In genomic region chr21:36769051-36769867, GRCh38 we compare ENCODE assay signal across 12 cellular contexts.
DNase-seq lines count a peak whose midpoint lies in the region; ATAC-seq and TF ChIP-seq lines count a peak whose summit lies in the region.
"Had no signal": no experiment of that assay in that cellular context is flagged by ENCODE, and none has a peak within 500 bp of the region (broad histone marks: within the 10 kb centered on the region; RNA-seq: fewer than 3 reads in every experiment).

No MANE protein-coding gene starts in this region.

- H3K27me3 Mint-ChIP-seq in activated CD4-positive, alpha-beta T cell treated with anti-CD3 and anti-CD28 coated beads, Interleukin-2, amount 10 ng/mL, durations not matched to agents 7 days and 5 days, result no peaks in the 10 kb centered on the region

- peaks cover 15% of the 10 kb centered on the region for H3K4me1 ChIP-seq in mucosa of descending colon (ENCODE audit: low read depth)

- peak overlapping the region in 58 of 59 donors; percentile 27 to 92 (median 84) for H3K27ac ChIP-seq in dorsolateral prefrontal cortex
- H3K27ac ChIP-seq: thoracic aorta had no signal

- H3K27me3 ChIP-seq in dorsolateral prefrontal cortex, result no peaks in the 10 kb centered on the region

- CTCF ChIA-PET in activated CD4-positive, alpha-beta T cell treated with anti-CD3 and anti-CD28 coated beads, Interleukin-2, amount 10 ng/mL, durations not matched to agents 7 days and 5 days (lab: Charles Lee), result no interaction called here

- no peaks in the 10 kb centered on the region for H3K36me3 Mint-ChIP-seq in activated CD4-positive, alpha-beta T cell treated with anti-CD3 and anti-CD28 coated beads, Interleukin-2, amount 10 ng/mL, durations not matched to agents 7 days and 5 days (ENCODE audit: low read depth)

- POLR2A ChIA-PET in activated CD4-positive, alpha-beta T cell treated with anti-CD3 and anti-CD28 coated beads, Interleukin-2, amount 10 ng/mL, durations not matched to agents 7 days and 5 days (lab: Charles Lee), result no interaction called here

- ATAC-seq in mucosa of descending colon (peak; percentile 74), HG02884 (IDR thresholded peaks at IDR 0.05; ENCODE audit: unreplicated experiment) (no peak)

- no peaks in the 10 kb centered on the region for H3K9me3 Mint-ChIP-seq in activated CD4-positive, alpha-beta T cell treated with anti-CD3 and anti-CD28 coated beads, Interleukin-2, amount 10 ng/mL, durations not matched to agents 7 days and 5 days

- H3K4me3 Mint-ChIP-seq in activated CD4-positive, alpha-beta T cell treated with anti-CD3 and anti-CD28 coated beads, Interleukin-2, amount 10 ng/mL, durations not matched to agents 7 days and 5 days, result no peak overlapping the region

- TF ChIP-seq CTCF in dorsolateral prefrontal cortex (IDR thresholded peaks at IDR 0.05 in 54 of 56, conservative IDR thresholded peaks at IDR 0.05 in 2 of 56; ENCODE audit: low read depth in 1 of 56, partially characterized antibody in 56 of 56) (no peak), mucosa of descending colon (IDR thresholded peaks at IDR 0.05) (no peak)

- DNase-seq in Ammon's horn (ENCODE audit: low spot score) (peak; percentile 47), NCI-H748 treated with DMSO at 0.1 percent for 48 hours (lab: John Stamatoyannopoulos, UW) (peak; percentile 17), dorsolateral prefrontal cortex (no peak), mucosa of descending colon (no peak), SKM-1 treated with dmso at 0.1 percent for 144 hours (lab: John Stamatoyannopoulos, UW; ENCODE audit: unreplicated experiment) (no peak)
- DNase-seq in activated CD4-positive, alpha-beta T cell treated with anti-CD3 and anti-CD28 coated beads, Interleukin-2, amount 10 ng/mL, durations not matched to agents 7 days and 5 days, result no peak
- DNase-seq in activated T-cell treated with anti-CD3 and anti-CD28 coated beads, Interleukin-2, amount 50 U/mL, for 48 hours, result no peak
- DNase-seq: activated naive CD4-positive, alpha-beta T cell; cortex of kidney; retina had no signal

- H3K4me3 ChIP-seq in dorsolateral prefrontal cortex (peak overlapping the region in 13 of 59 donors; percentile 5 to 23 (median 16)), mucosa of descending colon (no peak overlapping the region)
- H3K4me3 ChIP-seq: thoracic aorta had no signal

- intact Hi-C loops in dorsolateral prefrontal cortex (cut with DNase I), result no loop called here
- intact Hi-C loops in mucosa of descending colon (cut with DNase I, micrococcal nuclease), result no loop called here

- no peaks in the 10 kb centered on the region for H3K9me3 ChIP-seq in mucosa of descending colon
- H3K9me3 ChIP-seq: thoracic aorta had no signal

- H3K27ac Mint-ChIP-seq in activated CD4-positive, alpha-beta T cell treated with anti-CD3 and anti-CD28 coated beads, Interleukin-2, amount 10 ng/mL, durations not matched to agents 7 days and 5 days, result no peak overlapping the region

- no peaks in the 10 kb centered on the region for H3K4me1 Mint-ChIP-seq in activated CD4-positive, alpha-beta T cell treated with anti-CD3 and anti-CD28 coated beads, Interleukin-2, amount 10 ng/mL, durations not matched to agents 7 days and 5 days

- H3K36me3 ChIP-seq in mucosa of descending colon (ENCODE audit: low read depth), result no peaks in the 10 kb centered on the region

Comparison
In these comparisons a context has a peak if more than half of its experiments do, and no peak if none do; other contexts are left out.
1. DNase-seq: peak in Ammon's horn (single experiment) and NCI-H748 treated with DMSO at 0.1 percent for 48 hours (single experiment); none in dorsolateral prefrontal cortex (0 of 10), mucosa of descending colon (0 of 3), activated CD4-positive, alpha-beta T cell treated with anti-CD3 and anti-CD28 coated beads, Interleukin-2, amount 10 ng/mL, durations not matched to agents 7 days and 5 days (single experiment), SKM-1 treated with dmso at 0.1 percent for 144 hours (single experiment) and activated T-cell treated with anti-CD3 and anti-CD28 coated beads, Interleukin-2, amount 50 U/mL, for 48 hours (0 of 2).